Comparison of ENCODE assay signal across 3 cellular contexts in genomic region chr5:137342764-137343163, GRCh38.
TF ChIP-seq lines count a peak whose summit lies in the region.

No MANE protein-coding gene starts in this region.

TF ChIP-seq in SK-N-SH, 30 proteins besides CTCF, POLR2A, EP300 and RAD21 (continues in another document):
- TF ChIP-seq FOXM1 (IDR thresholded peaks at IDR 0.05; ENCODE audit: low read depth) = no peak
- no peak for TF ChIP-seq FOXJ3 (CRISPR knock-in tag; IDR thresholded peaks at IDR 0.05)
- TF ChIP-seq FOSL2 (IDR thresholded peaks at IDR 0.05; ENCODE audit: borderline replicate concordance, low read depth) = no peak
- TF ChIP-seq PBX3 (IDR thresholded peaks at IDR 0.05) = no peak
- no peak for TF ChIP-seq POLR2AphosphoS5 (IDR thresholded peaks at IDR 0.05; ENCODE audit: low read depth, low read length)
- no peak for TF ChIP-seq MEF2A (IDR thresholded peaks at IDR 0.05; ENCODE audit: borderline replicate concordance, low read depth)
- no peak for TF ChIP-seq EZH2phosphoT487 (IDR thresholded peaks at IDR 0.05; ENCODE audit: borderline replicate concordance, low read depth)
- no peak for TF ChIP-seq NRF1 (IDR thresholded peaks at IDR 0.05; ENCODE audit: low read depth, low read length)
- no peak for TF ChIP-seq RCOR1 (IDR thresholded peaks at IDR 0.05; ENCODE audit: low read length)
- no peak for TF ChIP-seq MAX (IDR thresholded peaks at IDR 0.05; ENCODE audit: low read depth)
- TF ChIP-seq USF2 (IDR thresholded peaks at IDR 0.05; ENCODE audit: borderline replicate concordance, low read depth, low read length) = no peak
- no peak for TF ChIP-seq TAF1 (IDR thresholded peaks at IDR 0.05; ENCODE audit: borderline replicate concordance, low read depth, low read length)
- TF ChIP-seq IRF3 (IDR thresholded peaks at IDR 0.05; ENCODE audit: low read depth, low read length) = no peak
- TF ChIP-seq JUND (IDR thresholded peaks at IDR 0.05) = no peak
- no peak for TF ChIP-seq NFIC (IDR thresholded peaks at IDR 0.05; ENCODE audit: borderline replicate concordance)
- no peak for TF ChIP-seq USF1 (IDR thresholded peaks at IDR 0.05; ENCODE audit: borderline replicate concordance, low read depth)

TF ChIP-seq in SK-N-SH treated with all-trans-retinoic acid at 6 μM for 48 hours, 23 proteins besides CTCF, POLR2A, EP300 and RAD21:
- no peak for TF ChIP-seq OSR1 (CRISPR knock-in tag; IDR thresholded peaks at IDR 0.05)
- no peak for TF ChIP-seq ZNF8 (CRISPR knock-in tag; IDR thresholded peaks at IDR 0.05)
- no peak for TF ChIP-seq CREB5 (CRISPR knock-in tag; IDR thresholded peaks at IDR 0.05; ENCODE audit: low read depth)
- no peak for TF ChIP-seq ZNF70 (CRISPR knock-in tag; IDR thresholded peaks at IDR 0.05)
- no peak for TF ChIP-seq PATZ1 (CRISPR knock-in tag; IDR thresholded peaks at IDR 0.05; ENCODE audit: borderline replicate concordance)
- TF ChIP-seq CSRNP3 (CRISPR knock-in tag; IDR thresholded peaks at IDR 0.05) = no peak
- TF ChIP-seq ESRRG (CRISPR knock-in tag; IDR thresholded peaks at IDR 0.05) = no peak

TF ChIP-seq in H1, 55 proteins besides CTCF, POLR2A, EP300 and RAD21:
- no peak for TF ChIP-seq FOSL1 (IDR thresholded peaks at IDR 0.05; ENCODE audit: insufficient read depth, low read depth, low read length)
- TF ChIP-seq E2F6 (IDR thresholded peaks at IDR 0.05) = no peak
- no peak for TF ChIP-seq JUND (IDR thresholded peaks at IDR 0.05; ENCODE audit: low read length)
- TF ChIP-seq TCF12 (IDR thresholded peaks at IDR 0.05; ENCODE audit: low read depth, low read length) = no peak
- TF ChIP-seq SUZ12 (IDR thresholded peaks at IDR 0.05; ENCODE audit: low read length) = no peak
- TF ChIP-seq CHD7 (IDR thresholded peaks at IDR 0.05; ENCODE audit: insufficient replicate concordance, low read length) = no peak
- no peak for TF ChIP-seq USF2 (IDR thresholded peaks at IDR 0.05; ENCODE audit: low read length)
- no peak for TF ChIP-seq ATF2 (IDR thresholded peaks at IDR 0.05; ENCODE audit: low read length)
- TF ChIP-seq ZNF274 (IDR thresholded peaks at IDR 0.05; ENCODE audit: borderline replicate concordance, extremely low read depth, low read length) = no peak
- TF ChIP-seq RFX5 (IDR thresholded peaks at IDR 0.05; ENCODE audit: borderline replicate concordance, low read depth, low read length) = no peak
